In genomic region chrX:46912098-46912672, GRCh38 we compare ENCODE assay signal across 1 cellular context.
TF ChIP-seq lines count a peak whose summit lies in the region.

Gene JADE3, plus strand, starts transcription at chrX:46912421. Its CDS starts 72,474 bp downstream, at chrX:46984895.

TF ChIP-seq in GM23338, 12 proteins besides CTCF, POLR2A, EP300 and RAD21 (continued from another document):
- TF ChIP-seq ZNF462 (CRISPR knock-in tag; IDR thresholded peaks at IDR 0.05) (no peak), POLR2AphosphoS5 (IDR thresholded peaks at IDR 0.05; ENCODE audit: low read depth) (0 out of 2 replicates have a peak, but pooled peaks have one; percentile 42), EZH2phosphoT487 (IDR thresholded peaks at IDR 0.05; ENCODE audit: unreplicated experiment) (no peak), CREB1 (CRISPR knock-in tag; IDR thresholded peaks at IDR 0.05; ENCODE audit: low read depth) (no peak)
TF ChIP-seq in GM23338: peak in this region for 1.
